ENCODE assay signal across 1 cellular context in the genomic region with DNA sequence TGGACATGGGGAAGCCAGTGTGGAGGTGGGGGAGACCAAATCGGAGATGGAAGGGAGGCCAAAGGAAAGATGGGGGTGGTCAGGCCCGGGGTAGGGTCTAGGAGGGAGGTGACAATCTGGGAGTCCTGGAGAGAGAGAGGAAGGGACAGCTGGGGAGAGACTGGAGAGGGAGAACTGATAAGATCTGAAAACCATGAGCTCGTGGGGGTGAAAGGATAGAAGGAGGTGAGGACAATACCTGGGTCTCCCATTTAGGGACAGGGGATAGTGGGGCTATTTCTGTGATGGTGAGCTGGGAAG.
TF ChIP-seq lines count a peak whose summit lies in the region.

No MANE protein-coding gene starts in this region.

TF ChIP-seq in IMR-90, 13 proteins besides CTCF, POLR2A, EP300 and RAD21:
- no peak for TF ChIP-seq CEBPB (IDR thresholded peaks at IDR 0.05; ENCODE audit: low read depth, low read length)
- TF ChIP-seq MAFK (IDR thresholded peaks at IDR 0.05; ENCODE audit: low read depth, low read length), result no peak
- no peak for TF ChIP-seq RCOR1 (IDR thresholded peaks at IDR 0.05; ENCODE audit: insufficient replicate concordance, low read length)
- TF ChIP-seq USF2 (IDR thresholded peaks at IDR 0.05; ENCODE audit: low read depth, low read length), result no peak
- no peak for TF ChIP-seq ELK1 (IDR thresholded peaks at IDR 0.05; ENCODE audit: borderline replicate concordance, low read depth, low read length)
- TF ChIP-seq BHLHE40 (IDR thresholded peaks at IDR 0.05; ENCODE audit: low read depth, low read length), result no peak
- TF ChIP-seq FOS (IDR thresholded peaks at IDR 0.05; ENCODE audit: low read depth, low read length), result no peak
- no peak for TF ChIP-seq RFX5 (IDR thresholded peaks at IDR 0.05; ENCODE audit: low read depth, low read length)
- no peak for TF ChIP-seq MAZ (IDR thresholded peaks at IDR 0.05; ENCODE audit: borderline replicate concordance, low read depth, low read length)
- no peak for TF ChIP-seq SMC3 (IDR thresholded peaks at IDR 0.05; ENCODE audit: low read depth, low read length)
- no peak for TF ChIP-seq MXI1 (IDR thresholded peaks at IDR 0.05; ENCODE audit: borderline replicate concordance, low read depth, low read length)
- no peak for TF ChIP-seq NFE2L2 (IDR thresholded peaks at IDR 0.05; ENCODE audit: low read depth, low read length)
- TF ChIP-seq CHD1 (IDR thresholded peaks at IDR 0.05; ENCODE audit: low read depth, low read length), result no peak
